8 cellular contexts compared by ENCODE assay signal in the genomic region with DNA sequence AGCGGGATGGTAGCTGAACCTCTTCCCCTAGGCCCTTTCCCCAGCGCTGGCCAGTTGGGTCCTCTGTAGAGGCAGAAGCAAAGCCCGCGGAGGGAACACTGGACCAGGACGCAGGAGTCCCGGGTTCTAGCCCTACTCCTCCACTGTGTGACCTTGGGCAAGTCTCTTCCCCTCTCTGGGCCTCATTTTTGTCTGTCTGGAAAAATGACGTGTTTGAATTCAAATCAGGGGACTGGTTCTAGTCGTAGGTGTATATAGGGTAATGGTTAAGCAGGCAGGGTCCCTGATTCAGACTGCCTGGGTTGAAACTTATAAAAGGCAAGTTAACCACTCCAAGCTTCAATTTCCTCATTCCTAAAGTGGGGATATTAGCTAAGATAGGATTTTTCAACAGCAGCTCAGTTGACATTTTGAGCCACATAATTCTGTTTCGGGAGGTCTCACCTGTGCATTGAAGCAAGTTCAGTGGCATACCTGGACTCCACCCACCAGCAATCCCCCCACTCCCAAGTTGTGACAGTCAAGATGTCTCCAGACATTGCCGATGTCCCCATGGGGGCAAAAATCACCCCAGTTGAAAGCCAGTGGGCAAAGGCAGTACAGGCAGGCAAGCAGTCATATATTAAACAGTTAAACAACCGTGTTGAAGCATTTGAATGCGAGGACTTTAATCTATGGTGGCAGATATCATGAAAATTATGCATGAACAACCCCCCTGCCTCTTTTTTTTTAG. TPM values are rescaled to one million over a fixed set of nuclear protein-coding genes. Genes with fewer than 3 reads are reported as not detected.
DNase-seq lines count a peak whose midpoint lies in the region; ATAC-seq and TF ChIP-seq lines count a peak whose summit lies in the region.

No MANE protein-coding gene starts in this region.

- H3K23ac ChIP-seq in mesendoderm (ENCODE audit: low read length), result no peak overlapping the region

- H3K9me3 ChIP-seq in Karpas-422 (ENCODE audit: low read length) (no peaks in the 10 kb centered on the region), uterus (no peaks in the 10 kb centered on the region)

- H3K9me3 Mint-ChIP-seq in brain, result no peaks in the 10 kb centered on the region

- H2BK5ac ChIP-seq in mesendoderm (ENCODE audit: low read length), result no peak overlapping the region

- TF ChIP-seq CTCF in C4-2B (conservative IDR thresholded peaks at IDR 0.05) (no peak), brain (conservative IDR thresholded peaks at IDR 0.05) (no peak), uterus (IDR thresholded peaks at IDR 0.05) (no peak)

- H3K56ac ChIP-seq in mesendoderm (ENCODE audit: low read length), result peak overlapping the region; percentile 92

- peaks cover 6% of the 10 kb centered on the region for H3K27me3 Mint-ChIP-seq in brain

- H3K4me2 ChIP-seq in Karpas-422 (ENCODE audit: low read depth, low read length, poor library complexity, severe bottlenecking), result peak overlapping the region; percentile 83
- peak overlapping the region; percentile 67 for H3K4me2 ChIP-seq in mesendoderm (ENCODE audit: low read length)

- no peak for ATAC-seq in GM21737 (IDR thresholded peaks at IDR 0.05; ENCODE audit: unreplicated experiment)
- ATAC-seq in GM19467 (IDR thresholded peaks at IDR 0.05; ENCODE audit: unreplicated experiment), result no peak

- no peak for TF ChIP-seq POLR2A in uterus (IDR thresholded peaks at IDR 0.05)

- peak overlapping the region; percentile 83 to 94 (median 92) for H3K4me3 Mint-ChIP-seq in brain

- H3K79me2 ChIP-seq in Karpas-422 (ENCODE audit: low read length) (peaks cover 29% of the 10 kb centered on the region), mesendoderm (ENCODE audit: control insufficient read depth, insufficient read depth, low read length) (no peaks in the 10 kb centered on the region)

- H3K36me3 Mint-ChIP-seq in brain, result no peaks in the 10 kb centered on the region

- WGBS in mesendoderm (ENCODE audit: extremely low coverage, insufficient coverage, low lambda C conversion rate), result no CpG with 5 or more reads among the region's 12 CpGs

- peak overlapping the region; percentile 25 for H3K4ac ChIP-seq in mesendoderm (ENCODE audit: low read depth, low read length)

- H3K9ac ChIP-seq in Karpas-422 (ENCODE audit: low read length), result peak overlapping the region; percentile 87
- H3K9ac ChIP-seq in mesendoderm (ENCODE audit: low read length), result peak overlapping the region; percentile 71

- H3K27me3 ChIP-seq in Karpas-422 (ENCODE audit: low read length) (no peaks in the 10 kb centered on the region), mesendoderm (ENCODE audit: insufficient read depth, low read length, poor library complexity) (no peaks in the 10 kb centered on the region), uterus (no peaks in the 10 kb centered on the region)

- peak overlapping the region; percentile 7 for H4K8ac ChIP-seq in mesendoderm (ENCODE audit: low read depth, low read length)

- H3K27ac Mint-ChIP-seq in brain, result peak overlapping the region; percentile 68 to 93 (median 88)

- H3K27ac ChIP-seq in C4-2B (peak overlapping the region; percentile 87), Karpas-422 (ENCODE audit: low read length) (peak overlapping the region; percentile 86), mesendoderm (ENCODE audit: low read depth, low read length) (no peak overlapping the region), uterus (peak overlapping the region; percentile 91 to 94)

- peak overlapping the region; percentile 45 for H2AK5ac ChIP-seq in mesendoderm (ENCODE audit: low read length)

- intact Hi-C loops in uterus (cut with DNase I; ENCODE audit: low total_unique reads), result no loop called here

- H2BK120ac ChIP-seq in mesendoderm (ENCODE audit: low read depth, low read length), result no peak overlapping the region

- H3K18ac ChIP-seq in mesendoderm (ENCODE audit: low read length), result no peak overlapping the region

- H3K4me3 ChIP-seq in Karpas-422 (ENCODE audit: low read length) (peak overlapping the region; percentile 87), mesendoderm (ENCODE audit: low read length) (peak overlapping the region; percentile 14), uterus (peak overlapping the region; percentile 87 to 92)

- peaks cover 2% of the 10 kb centered on the region for H3K79me1 ChIP-seq in mesendoderm (ENCODE audit: low read length)

- H4K5ac ChIP-seq in mesendoderm (ENCODE audit: low read length), result no peak overlapping the region

- H2AFZ ChIP-seq in Karpas-422 (ENCODE audit: low read length), result no peak overlapping the region

- peaks cover 37% of the 10 kb centered on the region for H3K4me1 Mint-ChIP-seq in brain

- H3K9me2 ChIP-seq in Karpas-422 (replicated peaks; ENCODE audit: insufficient read depth, low read length), result no peaks in the 10 kb centered on the region

- DNase-seq in Karpas-422 (peak; percentile 81), mesendoderm (no peak), uterus (no peak), GM19238 (ENCODE audit: insufficient read length, low spot score) (no peak)

- H4K20me1 ChIP-seq in Karpas-422 (ENCODE audit: insufficient read depth, low read depth, low read length), result no peaks in the 10 kb centered on the region

- H2BK15ac ChIP-seq in mesendoderm (replicated peaks; ENCODE audit: low read depth), result no peak overlapping the region

- H3K36me3 ChIP-seq in Karpas-422 (ENCODE audit: insufficient read depth, low read length), result 0 out of 2 replicates have a peak, but pooled peaks cover 2% of the 10 kb centered on the region
- H3K36me3 ChIP-seq in mesendoderm (ENCODE audit: control insufficient read depth, insufficient read depth, low read length), result no peaks in the 10 kb centered on the region
- H3K36me3 ChIP-seq in uterus, result no peaks in the 10 kb centered on the region

- H3K4me1 ChIP-seq in Karpas-422 (ENCODE audit: low read length), result peaks cover 42% of the 10 kb centered on the region
- H3K4me1 ChIP-seq in mesendoderm (ENCODE audit: control insufficient read depth, low read depth, low read length), result peaks cover 3% of the 10 kb centered on the region
- peaks cover 0 to 8% of the 10 kb centered on the region in 2 donors for H3K4me1 ChIP-seq in uterus

RNA-seq across cellular contexts. Expression of a gene that starts 0.9 kb away (rescaled TPM):
- 43.9 and 46.4 TPM in 2 replicates for total RNA-seq in Karpas-422 (2014; rRNA removed; shearing (Covaris generic); ENCODE audit: low replicate concordance)
- 16.1 TPM for polyA plus RNA-seq in brain (ENCODE audit: insufficient read depth, low read depth, low replicate concordance)
- polyA plus RNA-seq in mesendoderm (2013, experiment 1 of 2), result 6.1 TPM
- 7.0 TPM for polyA plus RNA-seq in mesendoderm (2013, experiment 2 of 2)
- 10 to 100 TPM; 21.4 to 79.8 (median 52.9) TPM for total RNA-seq in uterus

RNA-seq across cellular contexts. Expression of a gene that starts 36.6 kb away (rescaled TPM):
- total RNA-seq in Karpas-422 (2014; rRNA removed; shearing (Covaris generic); ENCODE audit: low replicate concordance), result 34.3 and 47.3 TPM in 2 replicates
- 29.7 TPM for polyA plus RNA-seq in brain (ENCODE audit: insufficient read depth, low read depth, low replicate concordance)
- polyA plus RNA-seq in mesendoderm (2013, experiment 1 of 2), result 18.4 TPM
- 18.4 TPM for polyA plus RNA-seq in mesendoderm (2013, experiment 2 of 2)
- total RNA-seq in uterus, result 10 to 100 TPM in 3 of 4 donors, 1 to 10 TPM in 1; 5.0 to 19.0 (median 11.0) TPM

RNA-seq across cellular contexts. Expression of a gene that starts 36.9 kb away (rescaled TPM):
- total RNA-seq in Karpas-422 (2014; rRNA removed; shearing (Covaris generic); ENCODE audit: low replicate concordance), result 28.2 and 81.5 TPM in 2 replicates
- 41.9 TPM for polyA plus RNA-seq in brain (ENCODE audit: insufficient read depth, low read depth, low replicate concordance)
- polyA plus RNA-seq in mesendoderm (2013, experiment 1 of 2), result 78.4 TPM
- polyA plus RNA-seq in mesendoderm (2013, experiment 2 of 2), result 78.6 TPM
- 10 to 100 TPM; 36.0 to 66.5 (median 59.0) TPM for total RNA-seq in uterus

Comparison
In these comparisons a context has a peak if more than half of its experiments do, and no peak if none do; other contexts are left out.
1. H3K4me3 ChIP-seq: peak in every context shown above with its lines; median percentile 90 in uterus; 87 in Karpas-422; 14 in mesendoderm.